In the genomic region with DNA sequence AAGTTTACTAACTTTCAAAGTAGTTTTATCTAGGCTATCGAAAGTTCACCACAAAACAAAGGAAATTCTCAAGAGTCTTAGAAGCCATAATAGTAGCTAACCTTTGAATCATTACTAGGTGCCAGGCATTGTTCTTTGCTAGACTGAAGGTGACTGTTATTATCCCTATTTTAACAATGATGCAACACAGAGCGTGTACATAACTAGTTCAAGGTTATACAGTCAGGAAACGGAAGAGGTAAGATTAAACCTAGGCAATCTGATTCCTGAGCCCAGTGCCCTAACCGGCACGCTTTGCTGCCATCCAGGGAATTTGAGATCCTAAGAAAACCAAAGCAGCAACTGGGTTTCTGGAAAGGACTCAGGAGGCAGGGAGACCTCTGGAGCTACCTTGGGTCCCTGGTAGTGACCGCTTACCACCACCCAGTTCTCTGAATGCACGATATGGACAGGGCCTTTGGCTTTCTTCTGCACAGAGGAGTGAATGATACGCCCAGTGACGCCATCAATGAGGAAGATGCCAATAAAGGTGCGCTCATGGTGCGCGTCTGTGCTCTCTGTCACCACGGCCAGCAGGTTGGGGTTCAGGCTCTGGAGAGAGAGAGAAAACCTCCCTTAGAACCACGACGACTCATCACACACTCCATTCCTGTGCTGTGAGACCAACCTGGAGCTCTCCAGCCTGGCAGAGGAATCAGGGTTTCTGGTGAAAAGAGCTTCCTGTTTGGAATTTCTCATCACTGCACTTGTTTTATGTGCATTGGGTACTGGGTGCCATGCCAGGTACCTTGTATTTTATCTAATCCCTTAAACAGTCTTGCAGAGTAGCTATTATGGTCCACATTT, we compare ENCODE assay signal across 19 cellular contexts. TPM values are rescaled to one million over a fixed set of nuclear protein-coding genes. Genes with fewer than 3 reads are reported as not detected.
A peak's percentile ranks its signal among the peaks of the same experiment; 100 is the strongest.
DNase-seq lines count a peak whose midpoint lies in the region; ATAC-seq lines count a peak whose summit lies in the region.
"Had no signal": no experiment of that assay in that cellular context is flagged by ENCODE, and none has a peak within 500 bp of the region (broad histone marks: within the 10 kb centered on the region; RNA-seq: fewer than 3 reads in every experiment).

No MANE protein-coding gene starts in this region.

- H3K27ac Mint-ChIP-seq in T-helper 2 cell treated with Interferon-gamma antibody and Interleukin-4, amounts not matched to agents 5 μg/mL and 100 μg/mL, for 36 hours: no peak overlapping the region
- H3K27ac Mint-ChIP-seq: activated CD4-positive, alpha-beta memory T cell treated with anti-CD3 and anti-CD28 coated beads, Interleukin-2, amount 10 ng/mL, durations not matched to agents 7 days and 5 days; activated naive CD8-positive, alpha-beta T cell treated with anti-CD3 and anti-CD28 coated beads, Interleukin-2, amount 10 ng/mL, durations not matched to agents 7 days and 5 days had no signal

- no peak overlapping the region for H3K4me3 Mint-ChIP-seq in T-helper 2 cell treated with Interferon-gamma antibody and Interleukin-4, amounts not matched to agents 5 μg/mL and 100 μg/mL, for 36 hours
- H3K4me3 Mint-ChIP-seq: activated CD4-positive, alpha-beta memory T cell treated with anti-CD3 and anti-CD28 coated beads, Interleukin-2, amount 10 ng/mL, durations not matched to agents 7 days and 5 days; activated naive CD8-positive, alpha-beta T cell treated with anti-CD3 and anti-CD28 coated beads, Interleukin-2, amount 10 ng/mL, durations not matched to agents 7 days and 5 days; CD4-positive, alpha-beta memory T cell had no signal

- ATAC-seq in GM21515 (IDR thresholded peaks at IDR 0.05; ENCODE audit: unreplicated experiment) (no peak), HG02571 (IDR thresholded peaks at IDR 0.05; ENCODE audit: unreplicated experiment) (no peak)
- ATAC-seq: Right ventricle myocardium inferior had no signal

- DNase-seq in EH (ENCODE audit: low read depth): peak; percentile 14
- peak; percentile 77 for DNase-seq in M059J (ENCODE audit: low read depth)
- peak; percentile 19 for DNase-seq in astrocyte of the hippocampus (ENCODE audit: low read depth, low spot score)
- DNase-seq in kidney tubule cell (ENCODE audit: low spot score): peak; percentile 85
- no peak for DNase-seq in NCI-H128 (lab: John Stamatoyannopoulos, UW; ENCODE audit: unreplicated experiment)
- DNase-seq in T-helper 2 cell treated with Interferon-gamma antibody and Interleukin-4, amounts not matched to agents 5 μg/mL and 100 μg/mL, for 36 hours (ENCODE audit: low spot score): no peak
- DNase-seq: activated CD4-positive, alpha-beta memory T cell treated with anti-CD3 and anti-CD28 coated beads, Interleukin-2, amount 10 ng/mL, durations not matched to agents 7 days and 5 days; activated naive CD8-positive, alpha-beta T cell treated with anti-CD3 and anti-CD28 coated beads, Interleukin-2, amount 10 ng/mL, durations not matched to agents 7 days and 5 days; activated T-cell treated with anti-CD3 and anti-CD28 coated beads, Interleukin-2, amount 50 U/mL, for 1 hour; CD4-positive, alpha-beta memory T cell; erythroblast; KBM-7; NCI-H524 treated with DMSO at 0.1 percent for 48 hours; stimulated activated CD4-positive, alpha-beta T cell treated with anti-CD3 and anti-CD28 coated beads, Interleukin-12 subunit alpha, Interleukin-12 subunit beta, amount 100 ng/mL, for 4 hours; substantia nigra; T-helper 1 cell had no signal

- no peaks in the 10 kb centered on the region for H3K27me3 Mint-ChIP-seq in T-helper 2 cell treated with Interferon-gamma antibody and Interleukin-4, amounts not matched to agents 5 μg/mL and 100 μg/mL, for 36 hours (ENCODE audit: low read depth)
- H3K27me3 Mint-ChIP-seq: activated CD4-positive, alpha-beta memory T cell treated with anti-CD3 and anti-CD28 coated beads, Interleukin-2, amount 10 ng/mL, durations not matched to agents 7 days and 5 days; activated naive CD8-positive, alpha-beta T cell treated with anti-CD3 and anti-CD28 coated beads, Interleukin-2, amount 10 ng/mL, durations not matched to agents 7 days and 5 days; CD4-positive, alpha-beta memory T cell had no signal

- H3K9me3 Mint-ChIP-seq in T-helper 2 cell treated with Interferon-gamma antibody and Interleukin-4, amounts not matched to agents 5 μg/mL and 100 μg/mL, for 36 hours: no peaks in the 10 kb centered on the region
- H3K9me3 Mint-ChIP-seq: activated CD4-positive, alpha-beta memory T cell treated with anti-CD3 and anti-CD28 coated beads, Interleukin-2, amount 10 ng/mL, durations not matched to agents 7 days and 5 days; activated naive CD8-positive, alpha-beta T cell treated with anti-CD3 and anti-CD28 coated beads, Interleukin-2, amount 10 ng/mL, durations not matched to agents 7 days and 5 days had no signal

- H3K36me3 Mint-ChIP-seq in T-helper 2 cell treated with Interferon-gamma antibody and Interleukin-4, amounts not matched to agents 5 μg/mL and 100 μg/mL, for 36 hours (ENCODE audit: low read depth): peaks cover 61% of the 10 kb centered on the region

- H3K4me1 Mint-ChIP-seq in T-helper 2 cell treated with Interferon-gamma antibody and Interleukin-4, amounts not matched to agents 5 μg/mL and 100 μg/mL, for 36 hours (ENCODE audit: low read depth): peaks cover 6% of the 10 kb centered on the region
- H3K4me1 Mint-ChIP-seq: activated CD4-positive, alpha-beta memory T cell treated with anti-CD3 and anti-CD28 coated beads, Interleukin-2, amount 10 ng/mL, durations not matched to agents 7 days and 5 days had no signal

RNA-seq across cellular contexts. Expression of gene UBR4, which starts 13.1 kb away (rescaled TPM):
- 40.0 and 86.1 TPM in 2 replicates for total RNA-seq in M059J (2014; rRNA removed; shearing (Covaris generic))

RNA-seq across cellular contexts. Expression of gene EMC1, which starts 28.1 kb away (rescaled TPM):
- total RNA-seq in M059J (2014; rRNA removed; shearing (Covaris generic)): 118 and 120 TPM in 2 replicates

RNA-seq across cellular contexts. Expression of gene MRTO4, which starts 28.4 kb away (rescaled TPM):
- total RNA-seq in M059J (2014; rRNA removed; shearing (Covaris generic)): 34.9 and 35.0 TPM in 2 replicates

Comparison
In these comparisons a context has a peak if more than half of its experiments do, and no peak if none do; other contexts are left out.
1. DNase-seq: peak in EH (single experiment), M059J (single experiment), astrocyte of the hippocampus (single experiment) and kidney tubule cell (single experiment); none in NCI-H128 (single experiment) and T-helper 2 cell treated with Interferon-gamma antibody and Interleukin-4, amounts not matched to agents 5 μg/mL and 100 μg/mL, for 36 hours (single experiment).